8 cellular contexts compared by ENCODE assay signal in the genomic region with DNA sequence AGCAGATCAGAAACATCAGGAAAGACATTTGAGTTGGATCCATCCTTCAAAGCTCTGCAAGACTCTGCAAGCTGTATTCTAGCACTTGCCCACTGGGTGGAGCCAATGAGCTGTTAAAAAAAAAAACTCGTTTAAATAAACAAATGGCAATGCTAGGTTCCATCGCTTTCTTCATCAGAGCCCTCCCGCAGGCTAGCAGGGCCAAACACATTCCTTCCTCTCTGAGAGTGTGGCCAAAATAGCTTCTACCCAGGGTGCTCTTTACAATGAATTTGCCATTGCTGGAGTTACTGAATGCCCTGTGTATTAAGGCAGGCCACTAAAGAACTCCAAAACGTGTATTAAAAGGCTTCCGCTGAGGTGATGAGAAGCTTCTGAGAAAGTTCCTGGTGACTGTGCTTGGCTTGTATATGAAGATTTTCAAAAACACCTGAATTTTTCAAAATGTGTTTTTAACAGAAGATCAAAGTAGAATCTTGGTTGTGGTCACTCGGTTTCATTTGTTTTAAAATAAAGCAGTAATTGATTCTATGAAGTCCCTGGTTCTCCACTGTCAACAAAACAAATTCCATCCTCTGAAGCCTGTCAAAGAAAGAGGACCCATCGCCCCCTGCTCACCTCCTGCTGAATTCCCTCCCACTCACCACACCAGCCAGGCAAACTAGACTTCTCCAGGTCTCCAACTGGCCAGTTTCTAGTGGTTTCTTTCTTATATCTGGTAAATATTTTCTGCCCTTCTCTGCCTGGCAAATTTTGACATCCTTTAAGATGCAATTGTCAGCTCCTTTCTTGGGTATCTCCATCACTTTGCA. TPM values are rescaled to one million over a fixed set of nuclear protein-coding genes. Genes with fewer than 3 reads are reported as not detected.
DNase-seq lines count a peak whose midpoint lies in the region; ATAC-seq and TF ChIP-seq lines count a peak whose summit lies in the region.

No MANE protein-coding gene starts in this region.

- DNase-seq in CMK (ENCODE audit: low read depth) (peak; percentile 39), NCI-H748 (lab: John Stamatoyannopoulos, UW; ENCODE audit: unreplicated experiment) (peak; percentile 83), epithelial cell of esophagus (ENCODE audit: low read depth) (peak; percentile 78), mucosa of gallbladder (ENCODE audit: low spot score) (peak; percentile 61), substantia nigra (lab: John Stamatoyannopoulos, UW) (peak in 35 of 49 donors; percentile 20 to 80 (median 49))
- peak; percentile 62 for DNase-seq in activated CD8-positive, alpha-beta memory T cell treated with anti-CD3 and anti-CD28 coated beads, Interleukin-2, amount 50 U/mL, for 48 hours

- ATAC-seq in GM19372 (IDR thresholded peaks at IDR 0.05; ENCODE audit: low read depth, unreplicated experiment) (peak; percentile 84), HG03565 (IDR thresholded peaks at IDR 0.05; ENCODE audit: unreplicated experiment) (peak; percentile 74)

- peak; percentile 85 for TF ChIP-seq CTCF in epithelial cell of esophagus (IDR thresholded peaks at IDR 0.05; ENCODE audit: insufficient read depth, low read depth, low read length, missing control alignments)

- H3K4me3 ChIP-seq in epithelial cell of esophagus (ENCODE audit: low read length), result no peak overlapping the region

- H3K27ac ChIP-seq in substantia nigra (ENCODE audit: low read depth, low read length, poor library complexity, severe bottlenecking), result peak overlapping the region; percentile 77

RNA-seq across cellular contexts. Expression of gene EQTN, which starts 36.5 kb away (rescaled TPM):
- total RNA-seq in mucosa of gallbladder, result 0.32 TPM
